ENCODE assay signal across 22 cellular contexts in the genomic region with DNA sequence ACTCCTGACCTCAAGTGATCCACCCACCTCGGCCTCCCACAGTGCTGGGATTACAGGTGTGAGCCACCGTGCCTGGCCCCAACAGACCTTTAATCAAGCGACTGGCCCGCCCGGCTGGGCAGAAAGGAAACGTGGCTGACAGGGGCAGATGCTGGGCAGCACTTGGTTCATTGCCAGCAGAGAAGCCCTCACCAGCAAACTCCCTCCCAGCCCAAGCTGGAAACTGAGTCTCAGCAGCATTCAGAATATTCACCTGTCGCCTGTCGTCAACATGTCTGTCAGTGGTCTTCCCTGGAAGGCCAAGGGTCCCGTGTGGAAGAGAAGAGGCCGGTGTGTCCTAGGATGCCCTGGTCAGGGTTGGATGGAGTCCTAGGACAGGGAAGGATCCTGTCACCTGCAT.
"Had no signal": no experiment of that assay in that cellular context is flagged by ENCODE, and none has a peak within 500 bp of the region (broad histone marks: within the 10 kb centered on the region; RNA-seq: fewer than 3 reads in every experiment).

No MANE protein-coding gene starts in this region.

- H3K36me3 ChIP-seq: brain microvascular endothelial cell, colonic mucosa, esophagus squamous epithelium had no signal

- H3K27ac ChIP-seq: brain microvascular endothelial cell, colonic mucosa, epithelial cell of prostate, esophagus squamous epithelium had no signal

- H3K27me3 ChIP-seq: brain microvascular endothelial cell, colonic mucosa had no signal

- ATAC-seq: activated CD4-positive, alpha-beta T cell treated with anti-CD3 and anti-CD28 coated beads for 36 hours; activated T-cell treated with anti-CD3 and anti-CD28 coated beads, Interleukin-2, amount 50 U/mL, for 4 hours; activated T-helper 17 cell treated with anti-CD3 and anti-CD28 coated beads, Interleukin-2, amount 50 U/mL, for 72 hours had no signal

- H3K9me3 ChIP-seq: colonic mucosa, esophagus squamous epithelium had no signal

- H3K4me1 ChIP-seq: colonic mucosa, esophagus squamous epithelium had no signal

- H3K4me3 ChIP-seq: colonic mucosa, esophagus squamous epithelium had no signal

- DNase-seq: activated CD4-positive, alpha-beta memory T cell treated with anti-CD3 and anti-CD28 coated beads for 36 hours; activated CD4-positive, alpha-beta T cell treated with anti-CD3 and anti-CD28 coated beads for 36 hours; activated CD4-positive, alpha-beta T cell treated with anti-CD3 and anti-CD28 coated beads, Interleukin-2, amount 10 ng/mL, durations not matched to agents 24 days and 14 days; activated CD4-positive, CD25-positive, alpha-beta regulatory T cell; activated CD4-positive, CD25-positive, alpha-beta regulatory T cell treated with anti-CD3 and anti-CD28 coated beads, Interleukin-2, amount 50 U/mL, for 72 hours; activated effector memory CD4-positive, alpha-beta T cell treated with Interleukin-2 at 50 U/mL for 16 hours; activated gamma-delta T cell treated with Interleukin-2 at 50 U/mL for 16 hours; activated naive CD4-positive, alpha-beta T cell treated with anti-CD3 and anti-CD28 coated beads, Interleukin-2, amount 50 U/mL, for 16 hours; activated naive CD4-positive, alpha-beta T cell treated with Interleukin-2 at 50 U/mL for 16 hours; activated T-cell treated with anti-CD3 and anti-CD28 coated beads, Interleukin-2, amount 50 U/mL, for 4 hours; amniotic stem cell; anterior cingulate cortex; brain microvascular endothelial cell; caudate nucleus; cerebellar nuclear complex; colonic mucosa; effector CD8-positive, alpha-beta T cell; esophagus squamous epithelium; foreskin melanocyte; T-helper 2 cell had no signal
